Comparison of ENCODE assay signal across 12 cellular contexts in genomic region chr11:130278151-130278550, GRCh38. TPM values are rescaled to one million over a fixed set of nuclear protein-coding genes. Genes with fewer than 3 reads are reported as not detected.
DNase-seq lines count a peak whose midpoint lies in the region; ATAC-seq and TF ChIP-seq lines count a peak whose summit lies in the region.
"Had no signal": no experiment of that assay in that cellular context is flagged by ENCODE, and none has a peak within 500 bp of the region (broad histone marks: within the 10 kb centered on the region; RNA-seq: fewer than 3 reads in every experiment).

No MANE protein-coding gene starts in this region.

- CTCF ChIA-PET in GM10248 (lab: Yijun Ruan, JAX) = interaction anchor here (1.9 kb wide), 1 partner anchor 8 kb away, joined by 6 read pairs; no protein-coding TSS in a partner anchor

- H3K4me1 ChIP-seq in upper lobe of right lung (peaks cover 1% of the 10 kb centered on the region), psoas muscle (no peaks in the 10 kb centered on the region)

- no peak for TF ChIP-seq CTCF in GM10248 (IDR thresholded peaks at IDR 0.05; ENCODE audit: control extremely low read depth, extremely low read depth, low read depth, missing control alignments)
- TF ChIP-seq CTCF in upper lobe of right lung (IDR thresholded peaks at IDR 0.05) = no peak
- TF ChIP-seq CTCF in psoas muscle (IDR thresholded peaks at IDR 0.05) = no peak

- DNase-seq in GM10248 (ENCODE audit: extremely low spot score) = peak; percentile 26
- peak; percentile 77 for DNase-seq in OCI-M1 (lab: John Stamatoyannopoulos, UW)
- DNase-seq in upper lobe of right lung = no peak
- DNase-seq in psoas muscle = no peak
- DNase-seq in DMS 273 (lab: John Stamatoyannopoulos, UW; ENCODE audit: unreplicated experiment) = no peak
- no peak for DNase-seq in NCI-H524 treated with DMSO at 0.1 percent for 48 hours (lab: John Stamatoyannopoulos, UW)
- DNase-seq: activated CD4-positive, alpha-beta T cell treated with anti-CD3 and anti-CD28 coated beads, Interleukin-2, amount 50 U/mL, for 1 hour; activated gamma-delta T cell; mucosa of descending colon; stimulated activated CD4-positive, alpha-beta T cell treated with anti-CD3 and anti-CD28 coated beads, Interleukin-15, amount 100 ng/mL, for 24 hours had no signal

- H3K4me3 ChIP-seq in upper lobe of right lung = no peak overlapping the region
- no peak overlapping the region for H3K4me3 ChIP-seq in psoas muscle
- H3K4me3 ChIP-seq: mucosa of descending colon had no signal

- no peak overlapping the region for H3K27ac ChIP-seq in upper lobe of right lung
- H3K27ac ChIP-seq in psoas muscle = no peak overlapping the region

- 94 to 97% (median 94%) methylated on average over 3 of the region's 3 CpGs for WGBS in psoas muscle, 3 donors

- peak; percentile 84 for ATAC-seq in GM18909 (IDR thresholded peaks at IDR 0.05; ENCODE audit: poor library complexity, unreplicated experiment)
- ATAC-seq in HG02852 (IDR thresholded peaks at IDR 0.05; ENCODE audit: unreplicated experiment) = peak; percentile 80
- no peak for ATAC-seq in upper lobe of right lung
- ATAC-seq in psoas muscle = no peak
- ATAC-seq: mucosa of descending colon had no signal

- peaks cover 7% of the 10 kb centered on the region for H3K9me3 ChIP-seq in upper lobe of right lung
- no peaks in the 10 kb centered on the region for H3K9me3 ChIP-seq in psoas muscle

- H3K27me3 ChIP-seq in upper lobe of right lung = no peaks in the 10 kb centered on the region
- H3K27me3 ChIP-seq in psoas muscle (ENCODE audit: insufficient read depth in 3 of 3, low read length in 2 of 3) = no peaks in the 10 kb centered on the region

- intact Hi-C loops in upper lobe of right lung (cut with DNase I) (no loop called here), psoas muscle (cut with DNase I) (no loop called here)

- POLR2A ChIA-PET in GM10248 (lab: Yijun Ruan, JAX) = no interaction called here

- H3K36me3 ChIP-seq in upper lobe of right lung = no peaks in the 10 kb centered on the region
- no peaks in the 10 kb centered on the region for H3K36me3 ChIP-seq in psoas muscle (ENCODE audit: insufficient read depth in 1 of 2, low read depth in 1 of 2)

RNA-seq across cellular contexts. Expression of gene ZBTB44, which starts 36.6 kb away (rescaled TPM):
- 52.9 TPM for total RNA-seq in upper lobe of right lung
- total RNA-seq in psoas muscle = 10 to 100 TPM; 58.6 to 77.2 (median 71.7) TPM
- polyA plus RNA-seq in psoas muscle = 10 to 100 TPM in 2 of 3 donors, 1 to 10 TPM in 1; 8.6 to 47.5 (median 20.6) TPM

Comparison
In these comparisons a context has a peak if more than half of its experiments do, and no peak if none do; other contexts are left out.
1. DNase-seq: peak in GM10248 (single experiment) and OCI-M1 (single experiment); none in upper lobe of right lung (single experiment), psoas muscle (0 of 2), DMS 273 (single experiment) and NCI-H524 treated with DMSO at 0.1 percent for 48 hours (single experiment).
2. ATAC-seq: peak in GM18909 (single experiment) and HG02852 (single experiment); none in upper lobe of right lung (single experiment) and psoas muscle (0 of 4).